Comparison of ENCODE assay signal across 19 cellular contexts in the genomic region with DNA sequence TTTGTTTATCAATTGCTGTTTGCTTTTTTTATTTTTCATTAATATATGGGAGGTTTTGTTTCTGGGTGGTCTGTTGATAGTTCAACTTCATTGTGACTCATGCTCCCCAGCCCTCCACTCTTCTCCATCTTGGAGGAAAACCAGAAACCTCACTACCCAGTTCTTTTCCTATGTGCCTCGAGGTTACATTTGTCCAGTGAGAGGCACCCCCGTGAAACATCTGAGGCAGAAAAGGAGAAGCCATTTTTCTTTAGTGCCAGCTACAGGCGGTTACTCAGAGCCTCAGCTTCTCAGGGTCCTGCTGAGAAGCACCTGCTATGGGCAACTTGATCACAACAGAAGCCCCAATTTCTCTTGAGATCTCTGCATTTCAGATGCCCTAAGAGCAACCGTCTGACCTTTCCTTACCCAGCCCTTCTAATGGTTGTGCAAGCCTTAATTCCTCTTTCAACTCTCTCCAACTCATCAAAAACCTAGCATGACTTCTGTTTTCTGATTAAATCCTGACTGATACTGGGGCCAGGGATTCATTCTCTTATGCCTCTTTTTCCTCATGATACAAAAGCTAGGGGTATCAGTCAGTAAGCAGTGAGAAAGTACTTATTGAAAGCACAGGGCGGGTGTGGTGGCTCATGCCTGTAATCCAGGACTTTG.
DNase-seq lines count a peak whose midpoint lies in the region; ATAC-seq and TF ChIP-seq lines count a peak whose summit lies in the region.
"Had no signal": no experiment of that assay in that cellular context is flagged by ENCODE, and none has a peak within 500 bp of the region (broad histone marks: within the 10 kb centered on the region; RNA-seq: fewer than 3 reads in every experiment).

No MANE protein-coding gene starts in this region.

- H3K4me2 ChIP-seq in GM23338: no peak overlapping the region
- H3K4me2 ChIP-seq: SK-N-SH had no signal

- no peaks in the 10 kb centered on the region for H3K36me3 ChIP-seq in GM23338 (ENCODE audit: insufficient read depth)
- no peaks in the 10 kb centered on the region for H3K36me3 ChIP-seq in SJSA1

- H2AFZ ChIP-seq in GM23338: peak overlapping the region; percentile 40; the same call in 1 of the 2 replicates

- no peak for TF ChIP-seq CTCF in GM23338 (conservative IDR thresholded peaks at IDR 0.05; ENCODE audit: low read depth in 2 of 2)
- TF ChIP-seq CTCF in NB4 (IDR thresholded peaks at IDR 0.05; ENCODE audit: low read depth, low read length): no peak

- H3K9me3 ChIP-seq in SJSA1 (replicated peaks): no peaks in the 10 kb centered on the region
- H3K9me3 ChIP-seq: SK-N-SH had no signal

- no peak for TF ChIP-seq POLR2A in NB4 (IDR thresholded peaks at IDR 0.05; ENCODE audit: extremely low read depth, insufficient read length)

- ATAC-seq in GM23338 (no peak), left lobe of liver (peak; percentile 31), HG02870 (IDR thresholded peaks at IDR 0.05; ENCODE audit: unreplicated experiment) (no peak), GM21786 (IDR thresholded peaks at IDR 0.05; ENCODE audit: unreplicated experiment) (no peak), GM18909 (IDR thresholded peaks at IDR 0.05; ENCODE audit: poor library complexity, unreplicated experiment) (no peak)
- ATAC-seq: CD8-positive, alpha-beta T cell had no signal

- H3K36me3 Mint-ChIP-seq in GM23338 (ENCODE audit: low read depth): no peaks in the 10 kb centered on the region
- H3K36me3 Mint-ChIP-seq: CD8-positive, alpha-beta T cell had no signal

- no peaks in the 10 kb centered on the region for H4K20me1 ChIP-seq in GM23338 (replicated peaks; ENCODE audit: insufficient read depth)

- peaks cover 8% of the 10 kb centered on the region; the same call in 1 of the 3 replicates for H3K9me3 Mint-ChIP-seq in GM23338

- H3K27ac ChIP-seq in GM23338 (ENCODE audit: low read depth) (no peak overlapping the region), SJSA1 (0 out of 2 replicates have a peak overlapping the region, but pooled peaks have one; percentile 13)

- H3F3A ChIP-seq in GM23338 (replicated peaks; ENCODE audit: low read depth): no peaks in the 10 kb centered on the region

- DNase-seq in GM23338 (ENCODE audit: low spot score) (no peak), NB4 (ENCODE audit: low read depth) (peak; percentile 14), SJSA1 (ENCODE audit: low read depth in 1 of 2, low spot score in 2 of 2) (peak; percentile 68 to 79), left lobe of liver (ENCODE audit: low spot score) (no peak)
- DNase-seq: ACHN; CD8-positive, alpha-beta T cell; HFFc6; Karpas-422; MM.1S; NCI-H1436; NCI-H2107; NCI-H446; NCI-H82; SK-N-SH; T-helper 2 cell had no signal

- H3K4me3 Mint-ChIP-seq in GM23338: no peak overlapping the region
- H3K4me3 Mint-ChIP-seq: B cell; CD8-positive, alpha-beta T cell; HFFc6 had no signal

- H3K4me3 ChIP-seq in GM23338 (no peak overlapping the region), NB4 (ENCODE audit: low read depth, low read length) (no peak overlapping the region), SJSA1 (no peak overlapping the region)

- H3K27me3 ChIP-seq in GM23338 (ENCODE audit: insufficient read depth) (no peaks in the 10 kb centered on the region), SJSA1 (replicated peaks) (no peaks in the 10 kb centered on the region)

- no peak overlapping the region for H3K27ac Mint-ChIP-seq in GM23338
- H3K27ac Mint-ChIP-seq: B cell; CD8-positive, alpha-beta T cell; HFFc6 had no signal

- H3K4me1 ChIP-seq in GM23338 (ENCODE audit: insufficient read depth) (no peaks in the 10 kb centered on the region), SJSA1 (replicated peaks) (peaks cover 20% of the 10 kb centered on the region)

- no peaks in the 10 kb centered on the region for H3K79me2 ChIP-seq in GM23338 (replicated peaks; ENCODE audit: insufficient read depth)

- peaks cover 2% of the 10 kb centered on the region for H3K27me3 Mint-ChIP-seq in GM23338 (ENCODE audit: insufficient read depth, low read depth, poor library complexity)

- H3K9me2 ChIP-seq in GM23338 (ENCODE audit: insufficient read depth): peaks cover 4% of the 10 kb centered on the region; the same call in 1 of the 2 replicates
- H3K9me2 ChIP-seq: SK-N-SH had no signal

- no peaks in the 10 kb centered on the region for H3K4me1 Mint-ChIP-seq in GM23338
- H3K4me1 Mint-ChIP-seq: B cell had no signal

TF ChIP-seq in GM23338, 12 proteins besides CTCF, POLR2A, EP300 and RAD21:
- no peak for TF ChIP-seq CREB1 (CRISPR knock-in tag; IDR thresholded peaks at IDR 0.05; ENCODE audit: low read depth)

Comparison
In these comparisons a context has a peak if more than half of its experiments do, and no peak if none do; other contexts are left out.
1. DNase-seq: peak in NB4 (single experiment) and SJSA1 (2 of 2); none in GM23338 (single experiment) and left lobe of liver (single experiment).